In the genomic region with DNA sequence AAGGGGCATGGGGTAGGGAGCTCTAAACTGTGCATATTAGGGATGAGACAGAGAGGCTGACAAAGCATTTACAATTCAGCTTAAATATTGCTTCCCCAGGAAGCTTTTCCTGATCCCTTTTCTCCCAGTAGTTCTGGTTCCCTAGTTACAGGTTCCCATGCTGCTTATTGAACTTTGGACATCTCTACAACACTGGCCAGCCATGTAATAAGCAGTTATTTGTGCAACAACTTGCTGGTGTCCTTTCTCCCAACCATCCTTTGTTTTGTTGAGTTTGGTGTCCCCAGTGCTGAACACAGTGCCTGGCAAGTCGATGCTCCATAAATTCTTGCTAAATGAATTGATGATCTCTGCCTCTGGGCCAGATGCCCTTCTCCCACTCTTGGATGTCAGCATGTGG, we compare ENCODE assay signal across 20 cellular contexts.
DNase-seq lines count a peak whose midpoint lies in the region; ATAC-seq and TF ChIP-seq lines count a peak whose summit lies in the region.
"Had no signal": no experiment of that assay in that cellular context is flagged by ENCODE, and none has a peak within 500 bp of the region (broad histone marks: within the 10 kb centered on the region; RNA-seq: fewer than 3 reads in every experiment).

No MANE protein-coding gene starts in this region.

- no peak overlapping the region for H2BK12ac ChIP-seq in neuronal stem cell (ENCODE audit: low read length)

- H3K9me3 Mint-ChIP-seq in activated naive CD8-positive, alpha-beta T cell treated with anti-CD3 and anti-CD28 coated beads, Interleukin-2, amount 50 U/mL, for 24 hours: no peaks in the 10 kb centered on the region
- H3K9me3 Mint-ChIP-seq: CD8-positive, alpha-beta memory T cell; IgD-negative memory B cell had no signal

- WGBS in esophagus muscularis mucosa: 80% methylated on average over 1 of the region's 1 CpG
- 36% methylated on average over 1 of the region's 1 CpG for WGBS in liver
- WGBS in neuronal stem cell (ENCODE audit: extremely low coverage in 2 of 2, insufficient read length in 2 of 2, insufficient replicate concordance in 1 of 2), 2 donors: no CpG with 5 or more reads among the region's 1 CpG
- WGBS in upper lobe of left lung, 2 donors: 100% methylated on average over 1 of the region's 1 CpG

- no peak overlapping the region for H3K4me3 Mint-ChIP-seq in activated naive CD8-positive, alpha-beta T cell treated with anti-CD3 and anti-CD28 coated beads, Interleukin-2, amount 50 U/mL, for 24 hours
- H3K4me3 Mint-ChIP-seq: CD8-positive, alpha-beta memory T cell; IgD-negative memory B cell had no signal

- no peak for TF ChIP-seq POLR2A in esophagus muscularis mucosa (IDR thresholded peaks at IDR 0.05; ENCODE audit: low read depth)
- no peak for TF ChIP-seq POLR2A in upper lobe of left lung (IDR thresholded peaks at IDR 0.05)

- H2BK120ac ChIP-seq in neuronal stem cell (ENCODE audit: low read depth, low read length): no peak overlapping the region

- no peak overlapping the region for H3K4ac ChIP-seq in neuronal stem cell (ENCODE audit: low read length)

- peaks cover 21% of the 10 kb centered on the region for H3K27me3 Mint-ChIP-seq in activated naive CD8-positive, alpha-beta T cell treated with anti-CD3 and anti-CD28 coated beads, Interleukin-2, amount 50 U/mL, for 24 hours

- H3K36me3 ChIP-seq in esophagus muscularis mucosa: no peaks in the 10 kb centered on the region
- no peaks in the 10 kb centered on the region for H3K36me3 ChIP-seq in liver (ENCODE audit: control insufficient read depth in 4 of 4, insufficient read depth in 3 of 4, low read depth in 1 of 4, low read length in 3 of 4)
- no peaks in the 10 kb centered on the region for H3K36me3 ChIP-seq in neuronal stem cell (replicated peaks in 1 of 2; ENCODE audit: control insufficient read depth in 2 of 2, insufficient read depth in 2 of 2, low read length in 2 of 2)
- H3K36me3 ChIP-seq in upper lobe of left lung: no peaks in the 10 kb centered on the region

- H3K4me2 ChIP-seq in neuronal stem cell (ENCODE audit: insufficient read depth, low read length, poor library complexity, severe bottlenecking): no peak overlapping the region
- H3K4me2 ChIP-seq: PC-9 had no signal

- no peaks in the 10 kb centered on the region for H3K4me1 Mint-ChIP-seq in activated naive CD8-positive, alpha-beta T cell treated with anti-CD3 and anti-CD28 coated beads, Interleukin-2, amount 50 U/mL, for 24 hours
- H3K4me1 Mint-ChIP-seq: CD8-positive, alpha-beta memory T cell had no signal

- H3K9ac ChIP-seq in liver (ENCODE audit: low read depth in 1 of 2, low read length in 2 of 2) (no peak overlapping the region), neuronal stem cell (ENCODE audit: low read depth, low read length, poor library complexity) (no peak overlapping the region)

- H3K4me1 ChIP-seq in esophagus muscularis mucosa (peaks cover 60 to 76% (median 73%) of the 10 kb centered on the region in 4 donors), liver (ENCODE audit: control insufficient read depth in 4 of 4, insufficient read depth in 4 of 4, low read length in 3 of 4) (peaks cover 14 to 27% (median 20%) of the 10 kb centered on the region in 4 donors), neuronal stem cell (ENCODE audit: control insufficient read depth in 2 of 2, insufficient read depth in 1 of 2, low read depth in 1 of 2, low read length in 2 of 2) (peaks cover 30 to 36% of the 10 kb centered on the region in 2 donors), upper lobe of left lung (peaks cover 35 to 82% (median 55%) of the 10 kb centered on the region in 4 donors)

- TF ChIP-seq CTCF in esophagus muscularis mucosa (IDR thresholded peaks at IDR 0.05) (no peak), liver (IDR thresholded peaks at IDR 0.05; ENCODE audit: low read depth, low read length, missing input control) (no peak), upper lobe of left lung (IDR thresholded peaks at IDR 0.05) (no peak)

- peak; percentile 29 to 58 for TF ChIP-seq RAD21 in liver (IDR thresholded peaks at IDR 0.05)

- H4K91ac ChIP-seq in neuronal stem cell (ENCODE audit: low read depth, low read length, poor library complexity): no peak overlapping the region

- H3K27ac ChIP-seq in esophagus muscularis mucosa (replicated peaks in 1 of 4) (peak overlapping the region; percentile 78 to 88 (median 82)), liver (ENCODE audit: low read depth in 1 of 2, low read length in 2 of 2) (no peak overlapping the region), neuronal stem cell (replicated peaks; ENCODE audit: low read length) (no peak overlapping the region), upper lobe of left lung (peak overlapping the region; percentile 0 to 41 (median 18))
- H3K27ac ChIP-seq: HL-60, PC-9, SJSA1 had no signal

- H3K27me3 ChIP-seq in esophagus muscularis mucosa (no peaks in the 10 kb centered on the region), liver (ENCODE audit: control insufficient read depth in 4 of 4, insufficient read depth in 4 of 4, low read length in 3 of 4) (no peaks in the 10 kb centered on the region), neuronal stem cell (ENCODE audit: control insufficient read depth in 3 of 3, insufficient read depth in 3 of 3, low read depth in 1 of 3, low read length in 3 of 3) (no peaks in the 10 kb centered on the region), upper lobe of left lung (no peaks in the 10 kb centered on the region)
- H3K27me3 ChIP-seq: SJSA1 had no signal

- ATAC-seq in upper lobe of left lung (ENCODE audit: low FRiP score in 2 of 2): no peak
- no peak for ATAC-seq in activated naive CD8-positive, alpha-beta T cell treated with anti-CD3 and anti-CD28 coated beads, Interleukin-2, amount 50 U/mL, for 24 hours

- no peak overlapping the region for H4K8ac ChIP-seq in neuronal stem cell (ENCODE audit: low read depth, low read length)

- no peak overlapping the region for H3K23ac ChIP-seq in neuronal stem cell (ENCODE audit: low read depth, low read length, poor library complexity)

- no peak overlapping the region for H2BK5ac ChIP-seq in neuronal stem cell (ENCODE audit: low read length)

- no peak overlapping the region for H3K14ac ChIP-seq in neuronal stem cell (ENCODE audit: low read length)

- no peaks in the 10 kb centered on the region for H3K36me3 Mint-ChIP-seq in activated naive CD8-positive, alpha-beta T cell treated with anti-CD3 and anti-CD28 coated beads, Interleukin-2, amount 50 U/mL, for 24 hours (ENCODE audit: low read depth)
- H3K36me3 Mint-ChIP-seq: CD8-positive, alpha-beta memory T cell; IgD-negative memory B cell had no signal

- TF ChIP-seq EP300 in esophagus muscularis mucosa (IDR thresholded peaks at IDR 0.05): no peak
- no peak for TF ChIP-seq EP300 in upper lobe of left lung (IDR thresholded peaks at IDR 0.05)

- no peak overlapping the region for H3K27ac Mint-ChIP-seq in activated naive CD8-positive, alpha-beta T cell treated with anti-CD3 and anti-CD28 coated beads, Interleukin-2, amount 50 U/mL, for 24 hours
- H3K27ac Mint-ChIP-seq: CD8-positive, alpha-beta memory T cell; IgD-negative memory B cell had no signal

- intact Hi-C loops in esophagus muscularis mucosa (cut with DNase I): no loop called here

- H3K4me3 ChIP-seq in esophagus muscularis mucosa (no peak overlapping the region), liver (ENCODE audit: low read depth in 1 of 3, low read length in 3 of 3) (no peak overlapping the region), neuronal stem cell (ENCODE audit: low read length in 2 of 2) (no peak overlapping the region), upper lobe of left lung (no peak overlapping the region)
- H3K4me3 ChIP-seq: PC-9, SJSA1 had no signal

- no peak overlapping the region for H2AK5ac ChIP-seq in neuronal stem cell (ENCODE audit: low read depth, low read length)

- H2AFZ ChIP-seq in neuronal stem cell (ENCODE audit: low read length): no peak overlapping the region
- H2AFZ ChIP-seq: PC-9 had no signal

- H3K9me3 ChIP-seq in esophagus muscularis mucosa (no peaks in the 10 kb centered on the region), liver (ENCODE audit: control insufficient read depth in 4 of 4, low read length in 3 of 4) (no peaks in the 10 kb centered on the region), neuronal stem cell (replicated peaks in 1 of 2; ENCODE audit: control insufficient read depth in 2 of 2, insufficient read depth in 1 of 2, low read depth in 1 of 2, low read length in 2 of 2) (no peaks in the 10 kb centered on the region), upper lobe of left lung (no peaks in the 10 kb centered on the region)
- H3K9me3 ChIP-seq: SJSA1 had no signal

- no peak overlapping the region for H2BK15ac ChIP-seq in neuronal stem cell (ENCODE audit: low read length)

- H3K79me1 ChIP-seq in neuronal stem cell (ENCODE audit: low read depth, low read length): no peaks in the 10 kb centered on the region

- H3K18ac ChIP-seq in neuronal stem cell (ENCODE audit: low read length): peak overlapping the region; percentile 17

- no peak for DNase-seq in esophagus muscularis mucosa (ENCODE audit: extremely low spot score)
- no peak for DNase-seq in neuronal stem cell (ENCODE audit: low spot score)
- DNase-seq in upper lobe of left lung: no peak
- DNase-seq in activated naive CD8-positive, alpha-beta T cell treated with anti-CD3 and anti-CD28 coated beads, Interleukin-2, amount 50 U/mL, for 24 hours: no peak
- DNase-seq in activated CD4-positive, alpha-beta T cell treated with anti-CD3 and anti-CD28 coated beads, Interleukin-2, amount 50 U/mL, for 1 hour: no peak
- no peak for DNase-seq in RKO (ENCODE audit: low spot score)
- DNase-seq: ACHN, C1 segment of cervical spinal cord, Karpas-422, NCI-H1417 treated with DMSO at 0.1 percent for 48 hours, NCI-H1930, NCI-H226, NCI-H524, NCI-H82, PC-9 had no signal

TF ChIP-seq in liver, 16 proteins besides CTCF, POLR2A, EP300 and RAD21 (continues in another document):
- TF ChIP-seq YY1 (IDR thresholded peaks at IDR 0.05): peak; percentile 73

Comparison
In these comparisons a context has a peak if more than half of its experiments do, and no peak if none do; other contexts are left out.
1. H3K27ac ChIP-seq: peak in esophagus muscularis mucosa (4 of 4) and upper lobe of left lung (4 of 4); none in liver (0 of 2) and neuronal stem cell (single experiment).